In genomic region chr19:35347171-35347929, GRCh38 we compare ENCODE assay signal across 9 cellular contexts. TPM values are rescaled to one million over a fixed set of nuclear protein-coding genes. Genes with fewer than 3 reads are reported as not detected.
DNase-seq lines count a peak whose midpoint lies in the region; ATAC-seq and TF ChIP-seq lines count a peak whose summit lies in the region.
"Had no signal": no experiment of that assay in that cellular context is flagged by ENCODE, and none has a peak within 500 bp of the region (broad histone marks: within the 10 kb centered on the region; RNA-seq: fewer than 3 reads in every experiment).

FFAR1 (plus strand) TSS chr19:35347902; CDS start chr19:35351552, 3,650 bp downstream.

- POLR2A ChIA-PET in GM10248 (lab: Yijun Ruan, JAX) = interaction anchor here (0.7 to 1.7 kb wide), 5 partner anchors 9 to 16 kb away, joined by 3 to 16 read pairs (median 4); no protein-coding TSS in a partner anchor

- 47 to 70% methylated on average over 18 of the region's 18 CpGs for WGBS in sigmoid colon, 2 donors

- peaks cover 0 to 7% (median 0%) of the 10 kb centered on the region in 3 donors for H3K27me3 ChIP-seq in sigmoid colon

- H3K36me3 Mint-ChIP-seq in activated naive CD4-positive, alpha-beta T cell treated with anti-CD3 and anti-CD28 coated beads for 36 hours (ENCODE audit: low read depth) = no peaks in the 10 kb centered on the region

- peak; percentile 59 for ATAC-seq in GM21528 (IDR thresholded peaks at IDR 0.05; ENCODE audit: low FRiP score, unreplicated experiment)

- peaks cover 2% of the 10 kb centered on the region for H3K27me3 Mint-ChIP-seq in activated naive CD4-positive, alpha-beta T cell treated with anti-CD3 and anti-CD28 coated beads for 36 hours (ENCODE audit: low read depth)

- TF ChIP-seq CTCF in GM10248 (IDR thresholded peaks at IDR 0.05; ENCODE audit: control extremely low read depth, extremely low read depth, low read depth, missing control alignments) (no peak), sigmoid colon (IDR thresholded peaks at IDR 0.05) (no peak)

- TF ChIP-seq EP300 in sigmoid colon (IDR thresholded peaks at IDR 0.05) = no peak

- no peak within 1 kb of the TSS for H3K27ac ChIP-seq in sigmoid colon

- H3K4me1 Mint-ChIP-seq in activated naive CD4-positive, alpha-beta T cell treated with anti-CD3 and anti-CD28 coated beads for 36 hours (ENCODE audit: low read depth) = peaks cover 32% of the 10 kb centered on the region

- TF ChIP-seq POLR2A in sigmoid colon (IDR thresholded peaks at IDR 0.05) = no peak

- CTCF ChIA-PET in GM10248 (lab: Yijun Ruan, JAX) = interaction anchor here (1.4 to 5.8 kb wide), 4 partner anchors 8 to 163 kb away, joined by 3 to 26 read pairs (median 4); no protein-coding TSS in a partner anchor
- CTCF ChIA-PET in activated naive CD4-positive, alpha-beta T cell treated with anti-CD3 and anti-CD28 coated beads for 36 hours (lab: Charles Lee) = interaction anchor here (0.6 to 1.5 kb wide), 5 partner anchors 10 to 157 kb away, joined by 3 to 8 read pairs (median 5); no protein-coding TSS in a partner anchor

- DNase-seq in GM10248 (ENCODE audit: extremely low spot score) (peak; percentile 78), M059J (ENCODE audit: low read depth) (peak; percentile 27), sigmoid colon (peak; percentile 55), SHP77 treated with DMSO at 0.1 percent for 48 hours (lab: John Stamatoyannopoulos, UW) (no peak), NCI-H446 (lab: John Stamatoyannopoulos, UW) (no peak), kidney glomerular epithelial cell (lab: John Stamatoyannopoulos, UW) (no peak)
- peak; percentile 91 for DNase-seq in activated naive CD4-positive, alpha-beta T cell treated with anti-CD3 and anti-CD28 coated beads for 36 hours

- intact Hi-C loops in activated naive CD4-positive, alpha-beta T cell treated with anti-CD3 and anti-CD28 coated beads for 36 hours (cut with micrococcal nuclease) = loop anchor here (1.0 to 2.0 kb wide), 7 partner anchors 14 to 364 kb away; partner anchors contain the start of gene LSR
- intact Hi-C loops in sigmoid colon (cut with DNase I) = no loop called here

- no peaks in the 10 kb centered on the region for H3K9me3 Mint-ChIP-seq in activated naive CD4-positive, alpha-beta T cell treated with anti-CD3 and anti-CD28 coated beads for 36 hours

- H3K27ac Mint-ChIP-seq in activated naive CD4-positive, alpha-beta T cell treated with anti-CD3 and anti-CD28 coated beads for 36 hours = peak within 1 kb of the TSS; percentile 98

- H3K4me3 Mint-ChIP-seq in activated naive CD4-positive, alpha-beta T cell treated with anti-CD3 and anti-CD28 coated beads for 36 hours = peak within 1 kb of the TSS; percentile 46

- H3K9me3 ChIP-seq in sigmoid colon = no peaks in the 10 kb centered on the region

- no peak within 1 kb of the TSS for H3K4me3 ChIP-seq in sigmoid colon

- no peaks in the 10 kb centered on the region for H3K4me1 ChIP-seq in sigmoid colon

- H3K36me3 ChIP-seq in sigmoid colon = no peaks in the 10 kb centered on the region

RNA-seq across cellular contexts. Expression of gene FFAR1, which starts in this region (rescaled TPM):
- not detected in 2 replicates for total RNA-seq in M059J (2014; rRNA removed; shearing (Covaris generic))
- total RNA-seq in activated naive CD4-positive, alpha-beta T cell treated with anti-CD3 and anti-CD28 coated beads for 36 hours = under 1 TPM in 1 of 2 experiments, not detected in 1; 0.10 TPM
- total RNA-seq in sigmoid colon = not detected
- under 1 TPM in 1 of 3 donors, not detected in 2; 0.06 TPM for polyA plus RNA-seq in sigmoid colon
- total RNA-seq: myocyte had no signal

Comparison
In these comparisons a context has a peak if more than half of its experiments do, and no peak if none do; other contexts are left out.
1. Peak in DNase-seq in M059J; RNA of the gene not detected or under 1 TPM.
2. Peak in DNase-seq in activated naive CD4-positive, alpha-beta T cell treated with anti-CD3 and anti-CD28 coated beads for 36 hours; RNA of the gene not detected or under 1 TPM.
3. Peak in DNase-seq in sigmoid colon; RNA of the gene not detected or under 1 TPM.